ENCODE assay signal across 8 cellular contexts in genomic region chr3:143974877-143975238, GRCh38. TPM values are rescaled to one million over a fixed set of nuclear protein-coding genes. Genes with fewer than 3 reads are reported as not detected.
DNase-seq lines count a peak whose midpoint lies in the region; ATAC-seq and TF ChIP-seq lines count a peak whose summit lies in the region.

No MANE protein-coding gene starts in this region.

- no peaks in the 10 kb centered on the region for H3K27me3 ChIP-seq in GM23248 (replicated peaks; ENCODE audit: insufficient read depth)
- no peaks in the 10 kb centered on the region for H3K27me3 ChIP-seq in fibroblast of lung (ENCODE audit: control insufficient read depth, insufficient read depth, low read length)
- no peaks in the 10 kb centered on the region for H3K27me3 ChIP-seq in gastrocnemius medialis

- H3K4me3 ChIP-seq in GM23248 (peak overlapping the region; percentile 99), fibroblast of lung (replicated peaks in 1 of 4; ENCODE audit: control extremely low read depth in 1 of 4, insufficient read depth in 1 of 4, low read depth in 3 of 4, low read length in 4 of 4) (peak overlapping the region; percentile 64 to 92 (median 91)), gastrocnemius medialis (peak overlapping the region in 3 of 4 donors; percentile 14 to 92 (median 86))

- no peaks in the 10 kb centered on the region for H3K9me2 ChIP-seq in GM23248 (ENCODE audit: insufficient read depth)

- no peak for TF ChIP-seq CTCF in fibroblast of lung (conservative IDR thresholded peaks at IDR 0.05 in 1 of 2, IDR thresholded peaks at IDR 0.05 in 1 of 2; ENCODE audit: low read depth in 1 of 2, low read length in 2 of 2)
- TF ChIP-seq CTCF in gastrocnemius medialis (IDR thresholded peaks at IDR 0.05 in 4 of 5, conservative IDR thresholded peaks at IDR 0.05 in 1 of 5), result no peak

- H2AFZ ChIP-seq in GM23248, result peak overlapping the region; percentile 99
- H2AFZ ChIP-seq in fibroblast of lung (ENCODE audit: low read length), result no peak overlapping the region

- H3K9me3 Mint-ChIP-seq in T-cell, result no peaks in the 10 kb centered on the region

- ATAC-seq in T-cell (replicated peaks in 1 of 4), result no peak
- no peak for ATAC-seq in gastrocnemius medialis
- no peak for ATAC-seq in GM18858 (IDR thresholded peaks at IDR 0.05; ENCODE audit: unreplicated experiment)
- no peak for ATAC-seq in HG02885 (IDR thresholded peaks at IDR 0.05; ENCODE audit: poor library complexity, unreplicated experiment)
- no peak for ATAC-seq in HG03039 (IDR thresholded peaks at IDR 0.05; ENCODE audit: unreplicated experiment)

- peaks cover 65% of the 10 kb centered on the region for H3K79me2 ChIP-seq in GM23248 (ENCODE audit: insufficient read depth)
- peaks cover 74% of the 10 kb centered on the region for H3K79me2 ChIP-seq in fibroblast of lung (ENCODE audit: control insufficient read depth, insufficient read depth, low read length)

- CTCF ChIA-PET in T-cell (lab: Charles Lee), result interaction anchor here (0.5 to 2.2 kb wide), 11 partner anchors 9 to 974 kb away, joined by 3 to 8 read pairs (median 3); no protein-coding TSS in a partner anchor

- 9 to 17% methylated on average over 2 of the region's 2 CpGs for WGBS in GM23248 (ENCODE audit: low coverage in 1 of 2, low lambda C conversion rate in 2 of 2, missing lambda C conversion rate in 2 of 2), 2 experiments

- no peaks in the 10 kb centered on the region for H3K36me3 Mint-ChIP-seq in T-cell

- H3K4me1 ChIP-seq in GM23248 (ENCODE audit: insufficient read depth), result peaks cover 48% of the 10 kb centered on the region
- peaks cover 3% of the 10 kb centered on the region for H3K4me1 ChIP-seq in fibroblast of lung (ENCODE audit: control insufficient read depth, extremely low read depth, insufficient read depth, low read length)
- H3K4me1 ChIP-seq in gastrocnemius medialis, result peaks cover 43 to 44% of the 10 kb centered on the region in 2 donors

- H4K20me1 ChIP-seq in GM23248 (ENCODE audit: insufficient read depth) (no peaks in the 10 kb centered on the region), fibroblast of lung (ENCODE audit: control insufficient read depth, extremely low read depth, insufficient read depth, low read length) (no peaks in the 10 kb centered on the region)

- H3K4me2 ChIP-seq in GM23248 (ENCODE audit: unreplicated experiment), result peak overlapping the region; percentile 98
- H3K4me2 ChIP-seq in fibroblast of lung (ENCODE audit: extremely low read depth, insufficient read depth, low read length), result peak overlapping the region; percentile 92

- peak overlapping the region; percentile 88 for H3K9ac ChIP-seq in GM23248
- H3K9ac ChIP-seq in fibroblast of lung (ENCODE audit: insufficient read depth, low read length), result peak overlapping the region; percentile 43

- in situ Hi-C loops in GM23248 (cut with MboI), result no loop called here
- in situ Hi-C loops in gastrocnemius medialis (cut with MboI; ENCODE audit: low sequenced_read_pairs in 4 of 4), result loop anchor here in 2 of 4 donors (25.0 kb wide), 1 partner anchor 188 kb away; no protein-coding TSS in a partner anchor

- no peaks in the 10 kb centered on the region for H3K27me3 Mint-ChIP-seq in T-cell

- H3K9me3 ChIP-seq in GM23248 (ENCODE audit: low read depth) (no peaks in the 10 kb centered on the region), fibroblast of lung (ENCODE audit: control insufficient read depth, insufficient read depth, low read depth, low read length) (no peaks in the 10 kb centered on the region), gastrocnemius medialis (no peaks in the 10 kb centered on the region)

- peak overlapping the region; percentile 35 for H3K27ac ChIP-seq in GM23248
- peak overlapping the region; percentile 96 for H3K27ac ChIP-seq in fibroblast of lung (ENCODE audit: insufficient read depth, low read length)
- H3K27ac ChIP-seq in gastrocnemius medialis, result peak overlapping the region; percentile 14 to 95 (median 92)

- no peaks in the 10 kb centered on the region for H3K36me3 ChIP-seq in GM23248 (ENCODE audit: low read depth)
- no peaks in the 10 kb centered on the region for H3K36me3 ChIP-seq in fibroblast of lung (ENCODE audit: control insufficient read depth, insufficient read depth, low read length)
- H3K36me3 ChIP-seq in gastrocnemius medialis, result no peaks in the 10 kb centered on the region

- intact Hi-C loops in gastrocnemius medialis (cut with DNase I; ENCODE audit: low total_unique reads), result loop anchor here (5.0 to 10.0 kb wide), 2 partner anchors 57 to 800 kb away; no protein-coding TSS in a partner anchor

- H3K4me1 Mint-ChIP-seq in T-cell, result peaks cover 48 to 63% (median 60%) of the 10 kb centered on the region in 3 donors

- peaks cover 14% of the 10 kb centered on the region for H3F3A ChIP-seq in GM23248 (ENCODE audit: insufficient read depth)

- POLR2A ChIA-PET in T-cell (lab: Charles Lee), result interaction anchor here (0.5 to 0.8 kb wide), 3 partner anchors 14 to 39 kb away, joined by 3 to 5 read pairs (median 4); no protein-coding TSS in a partner anchor

- DNase-seq in GM23248, result peak; percentile 64
- DNase-seq in T-cell, result no peak
- DNase-seq in fibroblast of lung (ENCODE audit: low read depth in 2 of 2), result peak in 1 of 2 donors; percentile 56
- no peak for DNase-seq in gastrocnemius medialis
- DNase-seq in anterior cingulate cortex (lab: John Stamatoyannopoulos, UW), result no peak

- TF ChIP-seq POLR2A in gastrocnemius medialis (IDR thresholded peaks at IDR 0.05), result no peak

- H3K27ac Mint-ChIP-seq in T-cell, result peak overlapping the region in 1 of 2 donors; percentile 98

- H3K4me3 Mint-ChIP-seq in T-cell, result peak overlapping the region; percentile 99 to 100 (median 100)

RNA-seq across cellular contexts. Expression of gene DIPK2A, which starts 3.2 kb away (rescaled TPM):
- total RNA-seq in GM23248 (2014; rRNA removed; shearing (Covaris generic)), result 17.2 and 17.8 TPM in 2 replicates
- 10.5 and 12.3 TPM in 2 replicates for polyA plus RNA-seq in GM23248 (2016; fragmentation: Nextera tagmentation; extraction: Ambion mirVana)
- 10 to 100 TPM; 15.7 to 23.1 (median 19.3) TPM for total RNA-seq in T-cell
- total RNA-seq in fibroblast of lung, result 67.5 and 96.1 TPM in 2 replicates
- polyA plus RNA-seq in fibroblast of lung, result 25.9 and 26.4 TPM in 2 replicates
- polyA plus RNA-seq in fibroblast of lung (2012), result 13.3 and 15.4 TPM in 2 replicates
- polyA minus RNA-seq in fibroblast of lung (ENCODE audit: low replicate concordance), result 19.4 and 28.9 TPM in 2 replicates
- total RNA-seq in gastrocnemius medialis, result 10 to 100 TPM in 3 of 4 donors, 1 to 10 TPM in 1; 7.7 to 14.1 (median 10.4) TPM

Comparison
In these comparisons a context has a peak if more than half of its experiments do, and no peak if none do; other contexts are left out.
1. H3K27ac ChIP-seq: peak in every context shown above with its lines; median percentile 96 in fibroblast of lung; 92 in gastrocnemius medialis; 35 in GM23248.